Comparison of ENCODE assay signal across 22 cellular contexts in the genomic region with DNA sequence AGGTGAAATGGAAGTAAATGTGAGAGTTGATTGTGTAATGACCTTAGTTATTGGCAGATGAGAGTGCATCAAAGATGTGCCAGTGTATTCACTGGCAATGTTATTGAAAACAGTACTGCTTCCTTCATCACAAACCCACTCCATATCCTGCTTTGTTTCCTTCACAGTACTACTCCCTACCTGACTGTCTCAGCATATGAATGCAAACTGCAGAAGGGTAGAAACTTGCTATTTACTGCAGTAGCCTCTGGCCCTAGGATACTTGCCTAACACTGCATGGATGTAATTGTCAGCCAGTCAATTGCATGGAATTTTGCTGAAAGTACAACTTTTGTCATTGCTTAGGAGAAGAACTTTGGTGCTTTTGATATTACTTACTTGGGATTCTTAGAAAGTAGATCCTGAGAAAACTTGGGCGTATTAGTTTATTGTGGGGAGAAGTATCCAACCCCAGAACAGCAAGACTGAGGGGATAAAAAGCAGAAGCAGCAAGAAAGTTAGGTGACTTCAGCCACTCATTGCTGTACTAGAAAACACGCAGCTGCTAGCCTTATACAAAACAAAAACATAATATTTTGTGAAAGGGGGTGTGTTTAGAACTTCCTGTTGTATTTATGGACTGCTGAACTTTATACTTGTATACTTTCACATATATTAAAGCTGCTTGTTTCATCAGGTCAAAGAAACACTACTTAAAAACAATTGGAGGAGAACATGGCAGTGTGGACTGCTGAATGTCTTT.
"Had no signal": no experiment of that assay in that cellular context is flagged by ENCODE, and none has a peak within 500 bp of the region (broad histone marks: within the 10 kb centered on the region; RNA-seq: fewer than 3 reads in every experiment).

No MANE protein-coding gene starts in this region.

- H3K27me3 ChIP-seq: ovary, right lobe of liver, suprapubic skin, transverse colon, upper lobe of right lung, uterus had no signal

- DNase-seq: dorsolateral prefrontal cortex; effector CD4-positive, alpha-beta T cell; hypothalamus; kidney; natural killer cell; occipital lobe; ovary; posterior cingulate gyrus; psoas muscle; right lobe of liver; small intestine; stimulated activated CD4-positive, alpha-beta T cell treated with anti-CD3 and anti-CD28 coated beads, Interleukin-15, amount 100 ng/mL, for 24 hours; stimulated activated CD4-positive, alpha-beta T cell treated with anti-CD3 and anti-CD28 coated beads, Interleukin-4, amount 100 ng/mL, for 1 hour; stimulated activated CD8-positive, alpha-beta memory T cell treated with anti-CD3 and anti-CD28 coated beads, Interleukin-4, amount 100 ng/mL, for 48 hours; stimulated activated naive CD4-positive, alpha-beta T cell; stimulated activated naive CD8-positive, alpha-beta T cell treated with anti-CD3 and anti-CD28 coated beads, Interleukin-15, amount 100 ng/mL, for 72 hours; transverse colon; upper lobe of right lung; uterus had no signal

- ATAC-seq: left lobe of liver; natural killer cell; psoas muscle; stimulated activated naive CD8-positive, alpha-beta T cell treated with anti-CD3 and anti-CD28 coated beads, Interleukin-15, amount 100 ng/mL, for 72 hours; upper lobe of right lung had no signal

- H3K9me3 ChIP-seq: ovary, psoas muscle, right lobe of liver, suprapubic skin, transverse colon, upper lobe of right lung, uterus had no signal

- H3K4me3 ChIP-seq: dorsolateral prefrontal cortex, lung, ovary, psoas muscle, right lobe of liver, suprapubic skin, transverse colon, upper lobe of right lung, uterus had no signal

- H3K27ac ChIP-seq: dorsolateral prefrontal cortex, ovary, psoas muscle, right lobe of liver, suprapubic skin, transverse colon, upper lobe of right lung, uterus had no signal

- H3K36me3 ChIP-seq: ovary, right lobe of liver, suprapubic skin, transverse colon, upper lobe of right lung, uterus had no signal

- H3K4me1 ChIP-seq: psoas muscle, right lobe of liver, suprapubic skin, transverse colon, upper lobe of right lung, uterus had no signal
